In genomic region chr3:81668283-81668682, GRCh38 we compare ENCODE assay signal across 24 cellular contexts.
"Had no signal": no experiment of that assay in that cellular context is flagged by ENCODE, and none has a peak within 500 bp of the region (broad histone marks: within the 10 kb centered on the region; RNA-seq: fewer than 3 reads in every experiment).

No MANE protein-coding gene starts in this region.

- H3K27me3 Mint-ChIP-seq: dendritic cell treated with granulocyte-macrophage colony-stimulating factor and Interleukin-4, amounts not matched to agents 40 ng/mL and 50 ng/mL, for 4 days; effector memory CD8-positive, alpha-beta T cell; naive B cell had no signal

- DNase-seq: colonic mucosa; cortex of kidney; effector CD8-positive, alpha-beta T cell; effector memory CD8-positive, alpha-beta T cell; endodermal cell; erythroblast; esophagus squamous epithelium; foreskin fibroblast; foreskin melanocyte; gastrocnemius medialis; glutamatergic neuron; head of caudate nucleus; heart right ventricle; hippocampal formation; left cardiac atrium; left lung; left ventricle myocardium superior; lower lobe of right lung; mesenchymal stem cell; mucosa of descending colon; naive B cell had no signal

- H3K36me3 Mint-ChIP-seq: mesothelial cell of epicardium, naive B cell had no signal

- ATAC-seq: effector memory CD8-positive, alpha-beta T cell; esophagus mucosa; gastrocnemius medialis; heart right ventricle; left cardiac atrium; left lung; left ventricle myocardium superior; lower lobe of right lung; mucosa of descending colon had no signal

- H3K9me3 Mint-ChIP-seq: dendritic cell treated with granulocyte-macrophage colony-stimulating factor and Interleukin-4, amounts not matched to agents 40 ng/mL and 50 ng/mL, for 4 days; effector memory CD8-positive, alpha-beta T cell; mesothelial cell of epicardium; naive B cell had no signal

- H3K27ac Mint-ChIP-seq: dendritic cell treated with granulocyte-macrophage colony-stimulating factor and Interleukin-4, amounts not matched to agents 40 ng/mL and 50 ng/mL, for 4 days; effector memory CD8-positive, alpha-beta T cell; mesothelial cell of epicardium had no signal

- H3K4me3 Mint-ChIP-seq: dendritic cell treated with granulocyte-macrophage colony-stimulating factor and Interleukin-4, amounts not matched to agents 40 ng/mL and 50 ng/mL, for 4 days; effector memory CD8-positive, alpha-beta T cell; endodermal cell; mesothelial cell of epicardium; naive B cell had no signal

- H3K4me1 Mint-ChIP-seq: naive B cell had no signal
